21 cellular contexts compared by ENCODE assay signal in genomic region chr2:133377021-133377481, GRCh38.
DNase-seq lines count a peak whose midpoint lies in the region; ATAC-seq and TF ChIP-seq lines count a peak whose summit lies in the region.
"Had no signal": no experiment of that assay in that cellular context is flagged by ENCODE, and none has a peak within 500 bp of the region (broad histone marks: within the 10 kb centered on the region; RNA-seq: fewer than 3 reads in every experiment).

No MANE protein-coding gene starts in this region.

- H3K36me3 ChIP-seq in GM23248 (ENCODE audit: low read depth), result no peaks in the 10 kb centered on the region
- H3K36me3 ChIP-seq in heart right ventricle, result no peaks in the 10 kb centered on the region
- H3K36me3 ChIP-seq: WERI-Rb-1 had no signal

- H3K4me2 ChIP-seq in GM23248 (ENCODE audit: unreplicated experiment), result peak overlapping the region; percentile 42

- CTCF ChIA-PET in AG04449 (lab: Yijun Ruan, JAX), result interaction anchor here (1.7 kb wide), 1 partner anchor 68 kb away, joined by 3 read pairs; no protein-coding TSS in a partner anchor

- peaks cover 6% of the 10 kb centered on the region for H3F3A ChIP-seq in GM23248 (ENCODE audit: insufficient read depth)

- H3K4me1 ChIP-seq in GM23248 (ENCODE audit: insufficient read depth) (peaks cover 37% of the 10 kb centered on the region), heart right ventricle (no peaks in the 10 kb centered on the region)
- H3K4me1 ChIP-seq: parathyroid adenoma, testis had no signal

- intact Hi-C loops in heart right ventricle (cut with DNase I), result no loop called here

- no peaks in the 10 kb centered on the region for H3K27me3 ChIP-seq in GM23248 (replicated peaks; ENCODE audit: insufficient read depth)
- no peaks in the 10 kb centered on the region for H3K27me3 ChIP-seq in heart right ventricle
- H3K27me3 ChIP-seq: testis had no signal

- POLR2A ChIA-PET in AG04449 (lab: Yijun Ruan, JAX), result no interaction called here

- H3K79me2 ChIP-seq in GM23248 (ENCODE audit: insufficient read depth), result no peaks in the 10 kb centered on the region
- H3K79me2 ChIP-seq: parathyroid adenoma had no signal

- H3K27ac ChIP-seq in GM23248 (peak overlapping the region; percentile 30; the same call in 1 of the 2 replicates), heart right ventricle (no peak overlapping the region)
- H3K27ac ChIP-seq: parathyroid adenoma, testis, WERI-Rb-1 had no signal

- in situ Hi-C loops in GM23248 (cut with MboI), result no loop called here

- TF ChIP-seq CTCF in AG04449 (IDR thresholded peaks at IDR 0.05; ENCODE audit: insufficient read depth, low read length, missing control alignments), result no peak
- no peak for TF ChIP-seq CTCF in heart right ventricle (IDR thresholded peaks at IDR 0.05)

- no peaks in the 10 kb centered on the region for H3K9me2 ChIP-seq in GM23248 (ENCODE audit: insufficient read depth)

- no peaks in the 10 kb centered on the region for H4K20me1 ChIP-seq in GM23248 (ENCODE audit: insufficient read depth)

- H3K4me3 ChIP-seq in AG04449 (ENCODE audit: low read depth, low read length) (no peak overlapping the region), GM23248 (no peak overlapping the region), heart right ventricle (no peak overlapping the region)
- H3K4me3 ChIP-seq: testis had no signal

- H3K9ac ChIP-seq in GM23248, result no peak overlapping the region
- H3K9ac ChIP-seq: parathyroid adenoma had no signal

- no peak overlapping the region for H2AFZ ChIP-seq in GM23248
- H2AFZ ChIP-seq: parathyroid adenoma had no signal

- DNase-seq in AG04449 (ENCODE audit: low read depth, low spot score), result peak; percentile 78
- DNase-seq in GM23248, result peak; percentile 62
- peak; percentile 50 for DNase-seq in astrocyte of the hippocampus (ENCODE audit: low read depth, low spot score)
- DNase-seq in glomerular visceral epithelial cell (ENCODE audit: extremely low spot score), result peak; percentile 23
- no peak for DNase-seq in heart right ventricle
- no peak for DNase-seq in stimulated activated naive CD4-positive, alpha-beta T cell (lab: John Stamatoyannopoulos, UW)
- no peak for DNase-seq in GDM1 (lab: John Stamatoyannopoulos, UW)
- DNase-seq: activated CD4-positive, alpha-beta T cell treated with anti-CD3 and anti-CD28 coated beads, Interleukin-2, amount 50 U/mL, for 48 hours; hypothalamus; islet precursor cell; KG1; MV-4-11; naive B cell; NCI-H1694; NCI-H226; PC-3; testis; WERI-Rb-1 had no signal

- no peaks in the 10 kb centered on the region for H3K9me3 ChIP-seq in GM23248 (ENCODE audit: low read depth)
- H3K9me3 ChIP-seq in heart right ventricle, result no peaks in the 10 kb centered on the region
- H3K9me3 ChIP-seq: testis had no signal

- ATAC-seq in heart right ventricle (no peak), GM19035 (IDR thresholded peaks at IDR 0.05; ENCODE audit: unreplicated experiment) (no peak)
- ATAC-seq: PC-3, sciatic nerve had no signal

Comparison
In these comparisons a context has a peak if more than half of its experiments do, and no peak if none do; other contexts are left out.
1. DNase-seq: peak in AG04449 (single experiment), GM23248 (single experiment), astrocyte of the hippocampus (single experiment) and glomerular visceral epithelial cell (single experiment); none in heart right ventricle (0 of 2), stimulated activated naive CD4-positive, alpha-beta T cell (0 of 6) and GDM1 (single experiment).